22 cellular contexts compared by ENCODE assay signal in the genomic region with DNA sequence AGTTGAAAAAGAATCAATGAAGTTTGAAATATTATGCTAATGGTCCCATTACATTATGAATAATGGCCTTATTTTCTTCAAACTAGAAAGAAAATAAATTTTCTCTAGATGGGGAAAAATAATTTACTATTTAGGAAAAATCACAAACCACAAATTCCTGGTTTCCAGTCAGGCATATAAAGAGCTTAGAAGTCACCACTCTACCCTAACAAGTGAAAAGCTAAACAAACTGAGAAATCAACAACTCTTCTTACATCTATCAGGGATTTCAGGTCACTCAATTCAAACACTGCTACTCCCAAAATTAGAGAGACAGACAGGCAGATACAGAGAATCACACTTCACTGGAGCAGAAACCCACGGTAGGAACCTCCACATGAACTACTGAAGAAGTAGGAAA.
"Had no signal": no experiment of that assay in that cellular context is flagged by ENCODE, and none has a peak within 500 bp of the region (broad histone marks: within the 10 kb centered on the region; RNA-seq: fewer than 3 reads in every experiment).

No MANE protein-coding gene starts in this region.

- H3K4me3 Mint-ChIP-seq: naive B cell; nephron; stimulated activated naive B cell treated with anti-CD40 and anti-IgM and Interleukin-4, amounts not matched to agents 10 μg/mL and 1 μg/mL and 100 μg/mL, for 72 hours; stimulated activated naive CD8-positive, alpha-beta T cell treated with anti-CD3 and anti-CD28 coated beads, Interleukin-15, amount 100 ng/mL, for 72 hours had no signal

- DNase-seq: colonic mucosa; dermis blood vessel endothelial cell; erythroblast; foreskin melanocyte; heart left ventricle; hippocampal formation; left cardiac atrium; left ventricle myocardium inferior; lower lobe of right lung; mesendoderm; naive B cell; psoas muscle; sigmoid colon; stimulated activated CD4-positive, alpha-beta T cell treated with anti-CD3 and anti-CD28 coated beads, Interleukin-2, amount 100 ng/mL, for 24 hours; stimulated activated CD4-positive, alpha-beta T cell treated with anti-CD3 and anti-CD28 coated beads, Interleukin-4, amount 100 ng/mL, for 4 hours; stimulated activated naive B cell treated with anti-CD40 and anti-IgM and Interleukin-4, amounts not matched to agents 10 μg/mL and 1 μg/mL and 100 μg/mL, for 72 hours; stimulated activated naive CD8-positive, alpha-beta T cell treated with anti-CD3 and anti-CD28 coated beads, Interleukin-15, amount 100 ng/mL, for 72 hours; testis; transverse colon had no signal

- H3K36me3 Mint-ChIP-seq: naive B cell; stimulated activated naive B cell treated with anti-CD40 and anti-IgM and Interleukin-4, amounts not matched to agents 10 μg/mL and 1 μg/mL and 100 μg/mL, for 72 hours had no signal

- H3K4me1 Mint-ChIP-seq: naive B cell; nephron; stimulated activated naive B cell treated with anti-CD40 and anti-IgM and Interleukin-4, amounts not matched to agents 10 μg/mL and 1 μg/mL and 100 μg/mL, for 72 hours; stimulated activated naive CD8-positive, alpha-beta T cell treated with anti-CD3 and anti-CD28 coated beads, Interleukin-15, amount 100 ng/mL, for 72 hours had no signal

- H3K27ac Mint-ChIP-seq: naive B cell; nephron; stimulated activated naive B cell treated with anti-CD40 and anti-IgM and Interleukin-4, amounts not matched to agents 10 μg/mL and 1 μg/mL and 100 μg/mL, for 72 hours; stimulated activated naive CD8-positive, alpha-beta T cell treated with anti-CD3 and anti-CD28 coated beads, Interleukin-15, amount 100 ng/mL, for 72 hours had no signal

- FAIRE-seq: endothelial cell of umbilical vein, islet of Langerhans had no signal

- H3K27me3 Mint-ChIP-seq: naive B cell; stimulated activated naive B cell treated with anti-CD40 and anti-IgM and Interleukin-4, amounts not matched to agents 10 μg/mL and 1 μg/mL and 100 μg/mL, for 72 hours; stimulated activated naive CD8-positive, alpha-beta T cell treated with anti-CD3 and anti-CD28 coated beads, Interleukin-15, amount 100 ng/mL, for 72 hours had no signal
